In genomic region chr11:68018730-68019190, GRCh38 we compare ENCODE assay signal across 20 cellular contexts. TPM values are rescaled to one million over a fixed set of nuclear protein-coding genes. Genes with fewer than 3 reads are reported as not detected.
A peak's percentile ranks its signal among the peaks of the same experiment; 100 is the strongest.
DNase-seq lines count a peak whose midpoint lies in the region; FAIRE-seq and TF ChIP-seq lines count a peak whose summit lies in the region.
"Had no signal": no experiment of that assay in that cellular context is flagged by ENCODE, and none has a peak within 500 bp of the region (broad histone marks: within the 10 kb centered on the region; RNA-seq: fewer than 3 reads in every experiment).

No MANE protein-coding gene starts in this region.

- H3K23ac ChIP-seq in H1 (ENCODE audit: insufficient read length) = no peak overlapping the region

- H3K4me3 Mint-ChIP-seq in Calu3 (ENCODE audit: low read depth, unreplicated experiment) = no peak overlapping the region
- H3K4me3 Mint-ChIP-seq in neural progenitor cell = no peak overlapping the region
- no peak overlapping the region for H3K4me3 Mint-ChIP-seq in activated naive CD4-positive, alpha-beta T cell treated with anti-CD3 and anti-CD28 coated beads, Interleukin-2, amount 10 ng/mL, durations not matched to agents 7 days and 5 days
- H3K4me3 Mint-ChIP-seq: CD4-positive, CD25-positive, alpha-beta regulatory T cell; CD8-positive, alpha-beta memory T cell; GM23338 had no signal

- no peak overlapping the region for H4K5ac ChIP-seq in H1 (ENCODE audit: insufficient read length, low read depth, low read length)

- H3K4me2 ChIP-seq in H1 (ENCODE audit: insufficient read depth in 1 of 2, low read depth in 2 of 2, low read length in 2 of 2) = no peak overlapping the region
- H3K4me2 ChIP-seq in neural progenitor cell = no peak overlapping the region
- H3K4me2 ChIP-seq: GM23338, KMS-11 had no signal

- no peak overlapping the region for H3K27ac ChIP-seq in H1 (ENCODE audit: low read depth, low read length)
- no peak overlapping the region for H3K27ac ChIP-seq in neural progenitor cell
- H3K27ac ChIP-seq: HL-60, KMS-11 had no signal

- intact Hi-C loops in Calu3 (cut with micrococcal nuclease; ENCODE audit: unreplicated experiment) = no loop called here

- H3K23me2 ChIP-seq in H1 (ENCODE audit: low read depth, low read length) = no peaks in the 10 kb centered on the region

- no peaks in the 10 kb centered on the region for H3K9me3 ChIP-seq in H1 (ENCODE audit: insufficient read depth in 2 of 2, low read depth in 1 of 2, low read length in 1 of 2)
- no peaks in the 10 kb centered on the region for H3K9me3 ChIP-seq in neural progenitor cell (ENCODE audit: low read depth)
- H3K9me3 ChIP-seq: BE2C had no signal

- peaks cover 0 to 12% (median 4%) of the 10 kb centered on the region in 4 experiments; a peak in 4 of 7 replicates for H3K4me1 ChIP-seq in H1 (replicated peaks in 1 of 4; ENCODE audit: control insufficient read depth in 3 of 4, insufficient read depth in 4 of 4, low read length in 3 of 4)
- peaks cover 9% of the 10 kb centered on the region for H3K4me1 ChIP-seq in neural progenitor cell

- no peaks in the 10 kb centered on the region for H3K79me2 ChIP-seq in H1 (ENCODE audit: control insufficient read depth in 1 of 2, insufficient read depth in 2 of 2, low read length in 2 of 2)
- H3K79me2 ChIP-seq in neural progenitor cell (ENCODE audit: low read depth) = no peaks in the 10 kb centered on the region

- no peaks in the 10 kb centered on the region for H3K36me3 ChIP-seq in H1 (ENCODE audit: control insufficient read depth in 2 of 4, insufficient read depth in 4 of 4, low read length in 3 of 4)
- H3K36me3 ChIP-seq in neural progenitor cell = no peaks in the 10 kb centered on the region
- H3K36me3 ChIP-seq: BE2C had no signal

- H3K56ac ChIP-seq in H1 (replicated peaks; ENCODE audit: insufficient read length, low read depth, low read length) = no peak overlapping the region

- H3K4me3 ChIP-seq in H1 (ENCODE audit: extremely low read depth in 1 of 4, insufficient read depth in 2 of 4, low read depth in 3 of 4, low read length in 4 of 4) = no peak overlapping the region
- no peak overlapping the region for H3K4me3 ChIP-seq in neural progenitor cell
- H3K4me3 ChIP-seq: GM23338 had no signal

- no peak overlapping the region for H2BK5ac ChIP-seq in H1 (ENCODE audit: low read depth, low read length)

- CTCF ChIA-PET in Calu3 (lab: Charles Lee) (no interaction called here), H1 (lab: Charles Lee; ENCODE audit: partially characterized antibody) (interaction anchor here (0.6 to 4.3 kb wide), 7 partner anchors 8 to 344 kb away, joined by 3 to 40 read pairs (median 4); partner anchors contain the start of genes ALDH3B1 and UNC93B1)
- CTCF ChIA-PET in activated naive CD4-positive, alpha-beta T cell treated with anti-CD3 and anti-CD28 coated beads, Interleukin-2, amount 10 ng/mL, durations not matched to agents 7 days and 5 days (lab: Charles Lee) = no interaction called here

- H3K4ac ChIP-seq in H1 (replicated peaks; ENCODE audit: insufficient read length, low read depth, low read length) = no peak overlapping the region

- H4K91ac ChIP-seq in H1 (replicated peaks; ENCODE audit: insufficient read length, low read length) = no peak overlapping the region

- no peak overlapping the region for H2BK15ac ChIP-seq in H1 (ENCODE audit: low read length)

- H3K27me3 Mint-ChIP-seq in Calu3 (ENCODE audit: unreplicated experiment) (no peaks in the 10 kb centered on the region), neural progenitor cell (ENCODE audit: insufficient read depth, low read depth) (peaks cover 2% of the 10 kb centered on the region)
- H3K27me3 Mint-ChIP-seq in activated naive CD4-positive, alpha-beta T cell treated with anti-CD3 and anti-CD28 coated beads, Interleukin-2, amount 10 ng/mL, durations not matched to agents 7 days and 5 days = peaks cover 4% of the 10 kb centered on the region
- H3K27me3 Mint-ChIP-seq: CD4-positive, CD25-positive, alpha-beta regulatory T cell had no signal

- H3K79me1 ChIP-seq in H1 (ENCODE audit: low read depth, low read length) = no peaks in the 10 kb centered on the region

- H4K20me1 ChIP-seq in H1 (replicated peaks in 1 of 2; ENCODE audit: control insufficient read depth in 1 of 2, insufficient read depth in 2 of 2, low read length in 2 of 2) = no peaks in the 10 kb centered on the region
- H4K20me1 ChIP-seq in neural progenitor cell (ENCODE audit: low read depth) = no peaks in the 10 kb centered on the region

- no peaks in the 10 kb centered on the region for H3K9me3 Mint-ChIP-seq in Calu3 (ENCODE audit: low read depth, unreplicated experiment)
- no peaks in the 10 kb centered on the region for H3K9me3 Mint-ChIP-seq in neural progenitor cell
- no peaks in the 10 kb centered on the region for H3K9me3 Mint-ChIP-seq in activated naive CD4-positive, alpha-beta T cell treated with anti-CD3 and anti-CD28 coated beads, Interleukin-2, amount 10 ng/mL, durations not matched to agents 7 days and 5 days
- H3K9me3 Mint-ChIP-seq: CD4-positive, CD25-positive, alpha-beta regulatory T cell; CD8-positive, alpha-beta memory T cell; GM23338 had no signal

- no peak overlapping the region for H2BK120ac ChIP-seq in H1 (replicated peaks; ENCODE audit: low read depth, low read length)

- peak overlapping the region; percentile 33 for H3K27ac Mint-ChIP-seq in Calu3 (ENCODE audit: unreplicated experiment)
- peak overlapping the region; percentile 72 for H3K27ac Mint-ChIP-seq in neural progenitor cell
- no peak overlapping the region for H3K27ac Mint-ChIP-seq in activated naive CD4-positive, alpha-beta T cell treated with anti-CD3 and anti-CD28 coated beads, Interleukin-2, amount 10 ng/mL, durations not matched to agents 7 days and 5 days
- H3K27ac Mint-ChIP-seq: GM23338 had no signal

- POLR2A ChIA-PET in H1 (lab: Charles Lee; ENCODE audit: partially characterized antibody) = interaction anchor here (0.6 to 3.8 kb wide), 3 partner anchors 9 to 22 kb away, joined by 3 to 17 read pairs (median 4); partner anchors contain the start of gene ALDH3B1

- no TSS peak for BruUV-seq in Calu3 (replicated peaks; lab: Mats Ljungman, UMichigan)

- peak; percentile 78 for FAIRE-seq in HTR-8/SVneo (lab: Jason Lieb, UNC)
- FAIRE-seq in H1 (lab: Jason Lieb, UNC) = no peak
- FAIRE-seq: D721Med, G401.6, GM12891 had no signal

- no peak overlapping the region for H2BK20ac ChIP-seq in H1 (ENCODE audit: low read length)

- H3K36me3 Mint-ChIP-seq in Calu3 (ENCODE audit: insufficient read depth, unreplicated experiment) = peaks cover 69% of the 10 kb centered on the region
- H3K36me3 Mint-ChIP-seq in neural progenitor cell = peaks cover under 1% of the 10 kb centered on the region
- H3K36me3 Mint-ChIP-seq in activated naive CD4-positive, alpha-beta T cell treated with anti-CD3 and anti-CD28 coated beads, Interleukin-2, amount 10 ng/mL, durations not matched to agents 7 days and 5 days = no peaks in the 10 kb centered on the region
- H3K36me3 Mint-ChIP-seq: CD4-positive, CD25-positive, alpha-beta regulatory T cell; CD8-positive, alpha-beta memory T cell had no signal

- peaks cover 63% of the 10 kb centered on the region for H3K4me1 Mint-ChIP-seq in Calu3 (ENCODE audit: low read depth, unreplicated experiment)
- H3K4me1 Mint-ChIP-seq in neural progenitor cell = peaks cover 36% of the 10 kb centered on the region
- no peaks in the 10 kb centered on the region for H3K4me1 Mint-ChIP-seq in activated naive CD4-positive, alpha-beta T cell treated with anti-CD3 and anti-CD28 coated beads, Interleukin-2, amount 10 ng/mL, durations not matched to agents 7 days and 5 days
- H3K4me1 Mint-ChIP-seq: CD4-positive, CD25-positive, alpha-beta regulatory T cell; CD8-positive, alpha-beta memory T cell had no signal

- 92% methylated on average over 18 of the region's 18 CpGs; no CpG with 5 or more reads in 1 of the 2 experiments for WGBS in H1 (ENCODE audit: extremely low coverage in 1 of 2, insufficient coverage in 1 of 2, insufficient read length in 1 of 2, insufficient replicate concordance in 2 of 2, low coverage in 1 of 2, low lambda C conversion rate in 2 of 2, missing lambda C conversion rate in 1 of 2), 2 experiments

- TF ChIP-seq RAD21 in H1 (IDR thresholded peaks at IDR 0.05 in 1 of 2, conservative IDR thresholded peaks at IDR 0.05 in 1 of 2; ENCODE audit: low read depth in 2 of 2, low read length in 2 of 2) = no peak

- no peak for TF ChIP-seq CTCF in Calu3 (IDR thresholded peaks at IDR 0.05; ENCODE audit: unreplicated experiment)
- TF ChIP-seq CTCF in H1 (IDR thresholded peaks at IDR 0.05; ENCODE audit: control extremely low read depth in 1 of 3, insufficient read depth in 1 of 3, low read depth in 1 of 3, low read length in 3 of 3) = no peak
- TF ChIP-seq CTCF in neural progenitor cell (IDR thresholded peaks at IDR 0.05) = no peak

- TF ChIP-seq EP300 in H1 (IDR thresholded peaks at IDR 0.05; ENCODE audit: borderline replicate concordance in 1 of 2, low read depth in 2 of 2, low read length in 2 of 2) = no peak

- no peak for DNase-seq in Calu3
- no peak for DNase-seq in HTR-8/SVneo (ENCODE audit: insufficient read length, low spot score)
- DNase-seq in H1 (ENCODE audit: low read depth in 1 of 2, low spot score in 2 of 2) = no peak
- no peak for DNase-seq in neural progenitor cell (ENCODE audit: low spot score)
- DNase-seq in activated naive CD4-positive, alpha-beta T cell treated with anti-CD3 and anti-CD28 coated beads, Interleukin-2, amount 10 ng/mL, durations not matched to agents 7 days and 5 days = no peak
- no peak for DNase-seq in NK-92 treated with Interleukin-12 subunit alpha and Interleukin-12 subunit beta, amount 100 ng/mL, for 24 hours (lab: John Stamatoyannopoulos, UW)
- no peak for DNase-seq in activated CD8-positive, alpha-beta memory T cell treated with anti-CD3 and anti-CD28 coated beads for 24 hours
- DNase-seq: ACHN; BE2C; C1 segment of cervical spinal cord; CD4-positive, CD25-positive, alpha-beta regulatory T cell; CD8-positive, alpha-beta memory T cell; COR-L47; H7 had no signal

- peak overlapping the region; percentile 68; the same call in 1 of the 2 replicates for H4K8ac ChIP-seq in H1 (ENCODE audit: extremely low read depth, insufficient read depth, low read length)

- no peak overlapping the region for H3K14ac ChIP-seq in H1 (ENCODE audit: insufficient read length)

- H2AFZ ChIP-seq in H1 (ENCODE audit: low read length) (no peak overlapping the region), neural progenitor cell (replicated peaks) (no peak overlapping the region)
- H2AFZ ChIP-seq: GM23338 had no signal

- TF ChIP-seq POLR2A in H1 (IDR thresholded peaks at IDR 0.05; ENCODE audit: control extremely low read depth in 1 of 2, low read depth in 2 of 2, low read length in 2 of 2) = no peak

- H3K27me3 ChIP-seq in H1 (replicated peaks in 1 of 4; ENCODE audit: control insufficient read depth in 3 of 4, extremely low read depth in 1 of 4, insufficient read depth in 3 of 4, low read length in 3 of 4) = no peaks in the 10 kb centered on the region
- H3K27me3 ChIP-seq in neural progenitor cell = no peaks in the 10 kb centered on the region
- H3K27me3 ChIP-seq: BE2C had no signal

- no peak overlapping the region for H2AK5ac ChIP-seq in H1 (ENCODE audit: low read depth, low read length)

- H3F3A ChIP-seq in neural progenitor cell (ENCODE audit: low read depth) = peaks cover 8% of the 10 kb centered on the region

- no peak overlapping the region for H2BK12ac ChIP-seq in H1 (ENCODE audit: low read depth, low read length)

- no peak overlapping the region for H3K18ac ChIP-seq in H1 (ENCODE audit: extremely low read depth, low read length)

- H3K9ac ChIP-seq in H1 (replicated peaks in 1 of 4; ENCODE audit: extremely low read depth in 1 of 4, low read depth in 3 of 4, low read length in 3 of 4) = 0 out of 7 replicates have a peak overlapping the region, but pooled peaks of 1 of the 4 experiments have one; percentile 2
- no peak overlapping the region for H3K9ac ChIP-seq in neural progenitor cell
- H3K9ac ChIP-seq: KMS-11 had no signal

RNA-seq across cellular contexts. Expression of gene ALDH3B1, which starts 8.6 kb away (rescaled TPM):
- total RNA-seq in Calu3 (2022) (41.6 and 68.2 TPM in 2 replicates), neural progenitor cell (ENCODE audit: low replicate concordance) (0.12 TPM in 1 of 2 replicates, not detected in the other)
- total RNA-seq in H1 (2021; fragmentation: NEBNext Ultra II Directional; extraction: Animal tissue kit (Norgen Biotek cat#: 25700)) = 0.27 and 0.32 TPM in 2 replicates
- 0.47 TPM in 2 replicates for polyA plus RNA-seq in H1 (2011; rRNA removed)
- polyA plus RNA-seq in H1 (2011; cell fraction: cytosol; rRNA removed) = 0.50 TPM
- polyA plus RNA-seq in H1 (2011; cell fraction: nucleus; rRNA removed) = 0.53 TPM
- polyA plus RNA-seq in H1 (2012, experiment 1 of 2) = 0.62 to 1.1 TPM (median 0.75 TPM) in 4 replicates
- 0.26 TPM for polyA plus RNA-seq in H1 (2012, experiment 2 of 2)
- 0.18 TPM for polyA plus RNA-seq in H1 (2013, experiment 1 of 2)
- polyA plus RNA-seq in H1 (2013, experiment 2 of 2) = 0.26 TPM
- polyA minus RNA-seq in H1 (2011; rRNA and poly(A)+ RNA removed) = 0.16 and 0.34 TPM in 2 replicates
- 0.88 TPM for polyA minus RNA-seq in H1 (2011; cell fraction: cytosol; rRNA and poly(A)+ RNA removed)
- polyA minus RNA-seq in H1 (2011; cell fraction: nucleus; rRNA and poly(A)+ RNA removed) = 0.50 TPM
- total RNA-seq: CD4-positive, CD25-positive, alpha-beta regulatory T cell; GM23338 had no signal
- polyA plus RNA-seq: CD4-positive, CD25-positive, alpha-beta regulatory T cell had no signal

RNA-seq across cellular contexts. Expression of gene NDUFS8, which starts 11.7 kb away (rescaled TPM):
- total RNA-seq in Calu3 (2022) (163 and 166 TPM in 2 replicates), neural progenitor cell (ENCODE audit: low replicate concordance) (46.7 and 149 TPM in 2 replicates)
- total RNA-seq in H1 (2021; fragmentation: NEBNext Ultra II Directional; extraction: Animal tissue kit (Norgen Biotek cat#: 25700)) = 182 and 199 TPM in 2 replicates
- polyA plus RNA-seq in H1 (2011; rRNA removed) = 291 and 406 TPM in 2 replicates
- polyA plus RNA-seq in H1 (2011; cell fraction: cytosol; rRNA removed) = 222 TPM
- polyA plus RNA-seq in H1 (2011; cell fraction: nucleus; rRNA removed) = 253 TPM
- polyA plus RNA-seq in H1 (2012, experiment 1 of 2) = 92.1 to 255 TPM (median 248 TPM) in 4 replicates
- polyA plus RNA-seq in H1 (2012, experiment 2 of 2) = 348 TPM
- polyA plus RNA-seq in H1 (2013, experiment 1 of 2) = 130 TPM
- polyA plus RNA-seq in H1 (2013, experiment 2 of 2) = 128 TPM
- 69.8 and 77.8 TPM in 2 replicates for polyA minus RNA-seq in H1 (2011; rRNA and poly(A)+ RNA removed)
- 133 TPM for polyA minus RNA-seq in H1 (2011; cell fraction: cytosol; rRNA and poly(A)+ RNA removed)
- 92.8 TPM for polyA minus RNA-seq in H1 (2011; cell fraction: nucleus; rRNA and poly(A)+ RNA removed)

RNA-seq across cellular contexts. Expression of gene UNC93B1, which starts 14.9 kb away (rescaled TPM):
- total RNA-seq in Calu3 (2022) (71.2 and 92.6 TPM in 2 replicates), neural progenitor cell (ENCODE audit: low replicate concordance) (8.8 and 11.1 TPM in 2 replicates)
- 18.9 and 19.2 TPM in 2 replicates for total RNA-seq in H1 (2021; fragmentation: NEBNext Ultra II Directional; extraction: Animal tissue kit (Norgen Biotek cat#: 25700))
- 34.3 and 40.8 TPM in 2 replicates for polyA plus RNA-seq in H1 (2011; rRNA removed)
- polyA plus RNA-seq in H1 (2011; cell fraction: cytosol; rRNA removed) = 24.6 TPM
- 53.5 TPM for polyA plus RNA-seq in H1 (2011; cell fraction: nucleus; rRNA removed)
- polyA plus RNA-seq in H1 (2012, experiment 1 of 2) = 8.7 to 20.4 TPM (median 17.7 TPM) in 4 replicates
- 16.4 TPM for polyA plus RNA-seq in H1 (2012, experiment 2 of 2)
- polyA plus RNA-seq in H1 (2013, experiment 1 of 2) = 22.0 TPM
- polyA plus RNA-seq in H1 (2013, experiment 2 of 2) = 22.4 TPM
- polyA minus RNA-seq in H1 (2011; rRNA and poly(A)+ RNA removed) = 20.6 and 26.5 TPM in 2 replicates
- 14.0 TPM for polyA minus RNA-seq in H1 (2011; cell fraction: cytosol; rRNA and poly(A)+ RNA removed)
- polyA minus RNA-seq in H1 (2011; cell fraction: nucleus; rRNA and poly(A)+ RNA removed) = 24.7 TPM

RNA-seq across cellular contexts. Expression of gene TCIRG1, which starts 20.1 kb away (rescaled TPM):
- total RNA-seq in Calu3 (2022) (42.1 and 49.7 TPM in 2 replicates), neural progenitor cell (ENCODE audit: low replicate concordance) (10.7 and 19.4 TPM in 2 replicates)
- 25.3 and 25.7 TPM in 2 replicates for total RNA-seq in H1 (2021; fragmentation: NEBNext Ultra II Directional; extraction: Animal tissue kit (Norgen Biotek cat#: 25700))
- 39.6 and 50.2 TPM in 2 replicates for polyA plus RNA-seq in H1 (2011; rRNA removed)
- polyA plus RNA-seq in H1 (2011; cell fraction: cytosol; rRNA removed) = 35.8 TPM
- polyA plus RNA-seq in H1 (2011; cell fraction: nucleus; rRNA removed) = 287 TPM
- polyA plus RNA-seq in H1 (2012, experiment 1 of 2) = 12.7 to 29.5 TPM (median 24.4 TPM) in 4 replicates
- 16.1 TPM for polyA plus RNA-seq in H1 (2012, experiment 2 of 2)
- 25.3 TPM for polyA plus RNA-seq in H1 (2013, experiment 1 of 2)
- polyA plus RNA-seq in H1 (2013, experiment 2 of 2) = 21.2 TPM
- polyA minus RNA-seq in H1 (2011; rRNA and poly(A)+ RNA removed) = 10.0 and 11.3 TPM in 2 replicates
- 15.0 TPM for polyA minus RNA-seq in H1 (2011; cell fraction: cytosol; rRNA and poly(A)+ RNA removed)
- 43.9 TPM for polyA minus RNA-seq in H1 (2011; cell fraction: nucleus; rRNA and poly(A)+ RNA removed)

Comparison
In these comparisons a context has a peak if more than half of its experiments do, and no peak if none do; other contexts are left out.
1. RNA of gene ALDH3B1, which starts 8.6 kb away (total RNA-seq): 41.6 to 68.2 TPM in Calu3; 0.27 to 0.32 TPM in H1 and 0.12 TPM in neural progenitor cell; every median in the first group is over 10 times any median in the second.